34 cellular contexts compared by ENCODE assay signal in genomic region chr7:128190051-128190640, GRCh38. TPM values are rescaled to one million over a fixed set of nuclear protein-coding genes. Genes with fewer than 3 reads are reported as not detected.
DNase-seq lines count a peak whose midpoint lies in the region; ATAC-seq and TF ChIP-seq lines count a peak whose summit lies in the region.
"Had no signal": no experiment of that assay in that cellular context is flagged by ENCODE, and none has a peak within 500 bp of the region (broad histone marks: within the 10 kb centered on the region; RNA-seq: fewer than 3 reads in every experiment).

No MANE protein-coding gene starts in this region.

- H3K4me1 ChIP-seq in spleen = no peaks in the 10 kb centered on the region
- H3K4me1 ChIP-seq: adrenal gland, body of pancreas, testis had no signal

- CTCF ChIA-PET in activated CD8-positive, alpha-beta T cell treated with anti-CD3 and anti-CD28 coated beads, Interleukin-2, amount 10 ng/mL, durations not matched to agents 7 days and 5 days (lab: Charles Lee) = interaction anchor here (1.4 kb wide), 1 partner anchor 20 kb away, joined by 4 read pairs; no protein-coding TSS in a partner anchor
- CTCF ChIA-PET in activated CD8-positive, alpha-beta T cell treated with anti-CD3 and anti-CD28 coated beads for 36 hours (lab: Charles Lee) = interaction anchor here (1.4 kb wide), 1 partner anchor 20 kb away, joined by 4 read pairs; no protein-coding TSS in a partner anchor

- peaks cover 0 to 38% (median 7%) of the 10 kb centered on the region in 7 donors for H3K27me3 ChIP-seq in spleen (replicated peaks in 1 of 7)
- H3K27me3 ChIP-seq: adrenal gland, body of pancreas, ovary, testis had no signal

- POLR2A ChIA-PET in activated CD8-positive, alpha-beta T cell treated with anti-CD3 and anti-CD28 coated beads, Interleukin-2, amount 10 ng/mL, durations not matched to agents 7 days and 5 days (lab: Charles Lee) = no interaction called here
- POLR2A ChIA-PET in activated CD8-positive, alpha-beta T cell treated with anti-CD3 and anti-CD28 coated beads for 36 hours (lab: Charles Lee) = interaction anchor here (1.1 kb wide), 1 partner anchor 12 kb away, joined by 3 read pairs; no protein-coding TSS in a partner anchor

- H3K27me3 Mint-ChIP-seq in activated CD8-positive, alpha-beta T cell treated with anti-CD3 and anti-CD28 coated beads, Interleukin-2, amount 10 ng/mL, durations not matched to agents 7 days and 5 days (ENCODE audit: low read depth) = peaks cover 37% of the 10 kb centered on the region
- peaks cover 27% of the 10 kb centered on the region for H3K27me3 Mint-ChIP-seq in activated CD8-positive, alpha-beta T cell treated with anti-CD3 and anti-CD28 coated beads for 36 hours
- peaks cover 60% of the 10 kb centered on the region for H3K27me3 Mint-ChIP-seq in chondrocyte (ENCODE audit: low read depth)

- no peak for TF ChIP-seq CTCF in activated CD8-positive, alpha-beta T cell treated with anti-CD3 and anti-CD28 coated beads for 36 hours (IDR thresholded peaks at IDR 0.05)
- TF ChIP-seq CTCF in chondrocyte (IDR thresholded peaks at IDR 0.05) (no peak), spleen (IDR thresholded peaks at IDR 0.05 in 8 of 11, conservative IDR thresholded peaks at IDR 0.05 in 3 of 11) (no peak)

- H3K36me3 Mint-ChIP-seq in activated CD8-positive, alpha-beta T cell treated with anti-CD3 and anti-CD28 coated beads, Interleukin-2, amount 10 ng/mL, durations not matched to agents 7 days and 5 days (ENCODE audit: low read depth) = peaks cover 3% of the 10 kb centered on the region
- peaks cover 1% of the 10 kb centered on the region for H3K36me3 Mint-ChIP-seq in activated CD8-positive, alpha-beta T cell treated with anti-CD3 and anti-CD28 coated beads for 36 hours (ENCODE audit: low read depth)
- peaks cover 12% of the 10 kb centered on the region for H3K36me3 Mint-ChIP-seq in chondrocyte (ENCODE audit: low read depth)
- H3K36me3 Mint-ChIP-seq: CD8-positive, alpha-beta T cell had no signal

- no peak for DNase-seq in activated CD8-positive, alpha-beta T cell treated with anti-CD3 and anti-CD28 coated beads, Interleukin-2, amount 10 ng/mL, durations not matched to agents 7 days and 5 days
- DNase-seq in activated CD8-positive, alpha-beta T cell treated with anti-CD3 and anti-CD28 coated beads for 36 hours = no peak
- DNase-seq in NCI-H2227 treated with DMSO at 0.1 percent for 48 hours (lab: John Stamatoyannopoulos, UW) (peak; percentile 24), chondrocyte (ENCODE audit: low spot score) (peak; percentile 56), spleen (peak; percentile 21), putamen (ENCODE audit: low spot score) (no peak), NCI-H1694 treated with DMSO at 0.1 percent for 48 hours (lab: John Stamatoyannopoulos, UW) (no peak)
- DNase-seq: activated CD4-positive, alpha-beta T cell treated with anti-CD3 and anti-CD28 coated beads for 36 hours; activated naive CD4-positive, alpha-beta T cell treated with anti-CD3 and anti-CD28 coated beads, Interleukin-2, amount 10 ng/mL, durations not matched to agents 7 days and 5 days; body of pancreas; effector CD8-positive, alpha-beta T cell; immature natural killer cell; KBM-7; left colon; NCI-H1092; NCI-H187 treated with DMSO at 0.1 percent for 48 hours; NCI-H526 treated with DMSO at 0.1 percent for 48 hours; NK-92 treated with Interleukin-12 subunit alpha and Interleukin-12 subunit beta, amount 100 ng/mL, for 24 hours; ovary; PC-3; Right ventricle myocardium superior; stimulated activated CD4-positive, alpha-beta T cell treated with anti-CD3 and anti-CD28 coated beads, Interleukin-1b, Interleukin-23, amount 100 ng/mL, for 48 hours; stimulated activated naive CD8-positive, alpha-beta T cell treated with anti-CD3 and anti-CD28 coated beads, Interleukin-15, Interleukin-2, amounts not matched to agents 100 U/mL and 50 U/mL, for 24 hours; testis had no signal

- 61 to 75% (median 71%) methylated on average over 4 to 7 of the region's 7 CpGs for WGBS in spleen, 5 donors

- no peak for TF ChIP-seq POLR2A in spleen (IDR thresholded peaks at IDR 0.05)

- intact Hi-C loops in activated CD8-positive, alpha-beta T cell treated with anti-CD3 and anti-CD28 coated beads for 36 hours (cut with micrococcal nuclease) = no loop called here
- intact Hi-C loops in spleen (cut with DNase I; ENCODE audit: low total_unique reads) = no loop called here

- no peak overlapping the region for H3K4me3 Mint-ChIP-seq in activated CD8-positive, alpha-beta T cell treated with anti-CD3 and anti-CD28 coated beads, Interleukin-2, amount 10 ng/mL, durations not matched to agents 7 days and 5 days
- no peak overlapping the region for H3K4me3 Mint-ChIP-seq in activated CD8-positive, alpha-beta T cell treated with anti-CD3 and anti-CD28 coated beads for 36 hours
- no peak overlapping the region for H3K4me3 Mint-ChIP-seq in chondrocyte (ENCODE audit: unreplicated experiment)
- H3K4me3 Mint-ChIP-seq: activated CD4-positive, alpha-beta T cell treated with anti-CD3 and anti-CD28 coated beads for 36 hours; activated naive CD4-positive, alpha-beta T cell treated with anti-CD3 and anti-CD28 coated beads, Interleukin-2, amount 10 ng/mL, durations not matched to agents 7 days and 5 days; CD8-positive, alpha-beta T cell; immature natural killer cell had no signal

- H3K36me3 ChIP-seq in spleen = no peaks in the 10 kb centered on the region
- H3K36me3 ChIP-seq: adrenal gland, ovary had no signal

- H3K4me1 Mint-ChIP-seq in activated CD8-positive, alpha-beta T cell treated with anti-CD3 and anti-CD28 coated beads, Interleukin-2, amount 10 ng/mL, durations not matched to agents 7 days and 5 days (ENCODE audit: low read depth) = no peaks in the 10 kb centered on the region
- H3K4me1 Mint-ChIP-seq in activated CD8-positive, alpha-beta T cell treated with anti-CD3 and anti-CD28 coated beads for 36 hours (ENCODE audit: low read depth) = no peaks in the 10 kb centered on the region
- no peaks in the 10 kb centered on the region for H3K4me1 Mint-ChIP-seq in chondrocyte (ENCODE audit: low read depth)
- H3K4me1 Mint-ChIP-seq: activated naive CD4-positive, alpha-beta T cell treated with anti-CD3 and anti-CD28 coated beads, Interleukin-2, amount 10 ng/mL, durations not matched to agents 7 days and 5 days; immature natural killer cell had no signal

- H3K27ac ChIP-seq in spleen = no peak overlapping the region
- H3K27ac ChIP-seq: adrenal gland, body of pancreas, ovary, testis had no signal

- peaks cover 4% of the 10 kb centered on the region for H3K9me3 Mint-ChIP-seq in activated CD8-positive, alpha-beta T cell treated with anti-CD3 and anti-CD28 coated beads, Interleukin-2, amount 10 ng/mL, durations not matched to agents 7 days and 5 days (ENCODE audit: insufficient read depth)
- H3K9me3 Mint-ChIP-seq in activated CD8-positive, alpha-beta T cell treated with anti-CD3 and anti-CD28 coated beads for 36 hours = peaks cover 12% of the 10 kb centered on the region
- peaks cover 18% of the 10 kb centered on the region for H3K9me3 Mint-ChIP-seq in chondrocyte (ENCODE audit: low read depth)

- H3K27ac Mint-ChIP-seq in activated CD8-positive, alpha-beta T cell treated with anti-CD3 and anti-CD28 coated beads, Interleukin-2, amount 10 ng/mL, durations not matched to agents 7 days and 5 days = peak overlapping the region; percentile 17
- no peak overlapping the region for H3K27ac Mint-ChIP-seq in activated CD8-positive, alpha-beta T cell treated with anti-CD3 and anti-CD28 coated beads for 36 hours
- no peak overlapping the region for H3K27ac Mint-ChIP-seq in chondrocyte (ENCODE audit: unreplicated experiment)
- H3K27ac Mint-ChIP-seq: activated CD4-positive, alpha-beta T cell treated with anti-CD3 and anti-CD28 coated beads for 36 hours; activated naive CD4-positive, alpha-beta T cell treated with anti-CD3 and anti-CD28 coated beads, Interleukin-2, amount 10 ng/mL, durations not matched to agents 7 days and 5 days; CD8-positive, alpha-beta T cell; immature natural killer cell had no signal

- peaks cover 4 to 17% (median 15%) of the 10 kb centered on the region in 8 donors for H3K9me3 ChIP-seq in spleen
- H3K9me3 ChIP-seq: ovary, testis had no signal

- H3K4me3 ChIP-seq in spleen = no peak overlapping the region
- H3K4me3 ChIP-seq: adrenal gland, body of pancreas, ovary, smooth muscle cell, testis had no signal

- no peak for ATAC-seq in activated CD8-positive, alpha-beta T cell treated with anti-CD3 and anti-CD28 coated beads, Interleukin-2, amount 10 ng/mL, durations not matched to agents 7 days and 5 days
- no peak for ATAC-seq in activated CD8-positive, alpha-beta T cell treated with anti-CD3 and anti-CD28 coated beads for 36 hours
- ATAC-seq in GM19395 (IDR thresholded peaks at IDR 0.05; ENCODE audit: unreplicated experiment) = no peak
- ATAC-seq: activated CD4-positive, alpha-beta T cell treated with anti-CD3 and anti-CD28 coated beads for 36 hours; body of pancreas; CD8-positive, alpha-beta T cell; left colon; PC-3; stimulated activated naive CD8-positive, alpha-beta T cell treated with anti-CD3 and anti-CD28 coated beads, Interleukin-15, Interleukin-2, amounts not matched to agents 100 U/mL and 50 U/mL, for 24 hours had no signal

RNA-seq across cellular contexts. Expression of gene LEP, which starts 50.9 kb away (rescaled TPM):
- total RNA-seq in activated CD8-positive, alpha-beta T cell treated with anti-CD3 and anti-CD28 coated beads, Interleukin-2, amount 10 ng/mL, durations not matched to agents 7 days and 5 days = not detected
- not detected for total RNA-seq in activated CD8-positive, alpha-beta T cell treated with anti-CD3 and anti-CD28 coated beads for 36 hours
- total RNA-seq in chondrocyte = not detected in 3 replicates
- total RNA-seq in spleen = under 1 TPM in 2 of 7 donors, not detected in 5; 0.12 to 0.44 TPM
- polyA plus RNA-seq in spleen = under 1 TPM; 0.06 to 0.21 (median 0.13) TPM
- total RNA-seq: activated CD4-positive, alpha-beta T cell treated with anti-CD3 and anti-CD28 coated beads for 36 hours; CD8-positive, alpha-beta T cell; epithelial cell of proximal tubule; glomerular endothelial cell; H4; M059J; PC-3; smooth muscle cell; T-helper 2 cell treated with Interferon-gamma antibody and Interleukin-4, amounts not matched to agents 100 ng/mL and 5 ng/mL, for 36 hours had no signal
- polyA plus RNA-seq: immature natural killer cell, neural cell, smooth muscle cell had no signal

Comparison
In these comparisons a context has a peak if more than half of its experiments do, and no peak if none do; other contexts are left out.
1. DNase-seq: peak in NCI-H2227 treated with DMSO at 0.1 percent for 48 hours (single experiment), chondrocyte (single experiment) and spleen (single experiment); none in activated CD8-positive, alpha-beta T cell treated with anti-CD3 and anti-CD28 coated beads, Interleukin-2, amount 10 ng/mL, durations not matched to agents 7 days and 5 days (single experiment), activated CD8-positive, alpha-beta T cell treated with anti-CD3 and anti-CD28 coated beads for 36 hours (single experiment), putamen (single experiment) and NCI-H1694 treated with DMSO at 0.1 percent for 48 hours (single experiment).